In genomic region chr18:28995319-28995718, GRCh38 we compare ENCODE assay signal across 17 cellular contexts.
DNase-seq lines count a peak whose midpoint lies in the region; ATAC-seq, FAIRE-seq and TF ChIP-seq lines count a peak whose summit lies in the region.
"Had no signal": no experiment of that assay in that cellular context is flagged by ENCODE, and none has a peak within 500 bp of the region (broad histone marks: within the 10 kb centered on the region; RNA-seq: fewer than 3 reads in every experiment).

No MANE protein-coding gene starts in this region.

- no peak overlapping the region for H3K27ac Mint-ChIP-seq in CD8-positive, alpha-beta T cell
- H3K27ac Mint-ChIP-seq: activated CD8-positive, alpha-beta memory T cell treated with anti-CD3 and anti-CD28 coated beads, Interleukin-2, amount 10 ng/mL, durations not matched to agents 7 days and 5 days; activated naive CD8-positive, alpha-beta T cell treated with anti-CD3 and anti-CD28 coated beads, Interleukin-2, amount 10 ng/mL, durations not matched to agents 7 days and 5 days had no signal

- H3K9me3 ChIP-seq in endothelial cell of umbilical vein (replicated peaks; ENCODE audit: control insufficient read depth, insufficient read depth, low read length), result no peaks in the 10 kb centered on the region
- peaks cover 3% of the 10 kb centered on the region for H3K9me3 ChIP-seq in CD8-positive, alpha-beta T cell (ENCODE audit: low read length)
- H3K9me3 ChIP-seq: upper lobe of right lung had no signal

- CTCF ChIA-PET in endothelial cell of umbilical vein (lab: Charles Lee), result interaction anchor here (0.5 to 2.2 kb wide), 14 partner anchors 8 to 1390 kb away, joined by 3 to 24 read pairs (median 3); no protein-coding TSS in a partner anchor
- CTCF ChIA-PET in CD8-positive, alpha-beta T cell (lab: Charles Lee), result interaction anchor here (0.6 kb wide), 1 partner anchor 10 kb away, joined by 3 read pairs; no protein-coding TSS in a partner anchor

- no peaks in the 10 kb centered on the region for H3K79me2 ChIP-seq in endothelial cell of umbilical vein (ENCODE audit: control insufficient read depth, insufficient read depth, low read length)
- no peaks in the 10 kb centered on the region for H3K79me2 ChIP-seq in mesendoderm (ENCODE audit: control insufficient read depth, insufficient read depth, low read length)

- intact Hi-C loops in endothelial cell of umbilical vein (cut with micrococcal nuclease), result loop anchor here (10.0 kb wide), 1 partner anchor 1289 kb away; no protein-coding TSS in a partner anchor
- intact Hi-C loops in CD8-positive, alpha-beta T cell (cut with DNase I, micrococcal nuclease), result no loop called here

- no peaks in the 10 kb centered on the region for H3K27me3 Mint-ChIP-seq in CD8-positive, alpha-beta T cell (ENCODE audit: low read depth)
- H3K27me3 Mint-ChIP-seq: activated CD8-positive, alpha-beta memory T cell treated with anti-CD3 and anti-CD28 coated beads, Interleukin-2, amount 10 ng/mL, durations not matched to agents 7 days and 5 days; activated naive CD8-positive, alpha-beta T cell treated with anti-CD3 and anti-CD28 coated beads, Interleukin-2, amount 10 ng/mL, durations not matched to agents 7 days and 5 days had no signal

- no peaks in the 10 kb centered on the region for H4K20me1 ChIP-seq in endothelial cell of umbilical vein (replicated peaks; ENCODE audit: control insufficient read depth, extremely low read depth, insufficient read depth, low read length)

- H3K18ac ChIP-seq in mesendoderm (ENCODE audit: low read length), result no peak overlapping the region

- H4K8ac ChIP-seq in mesendoderm (ENCODE audit: low read depth, low read length), result no peak overlapping the region

- no peaks in the 10 kb centered on the region for H3K27me3 ChIP-seq in endothelial cell of umbilical vein (ENCODE audit: control insufficient read depth in 2 of 2, insufficient read depth in 2 of 2, low read length in 2 of 2)
- H3K27me3 ChIP-seq in CD8-positive, alpha-beta T cell (ENCODE audit: insufficient read depth, low read length), result no peaks in the 10 kb centered on the region
- no peaks in the 10 kb centered on the region for H3K27me3 ChIP-seq in mesendoderm (ENCODE audit: insufficient read depth, low read length, poor library complexity)
- H3K27me3 ChIP-seq: upper lobe of right lung had no signal

- H3K27ac ChIP-seq in endothelial cell of umbilical vein (ENCODE audit: insufficient read depth, low read depth, low read length), result no peak overlapping the region
- no peak overlapping the region for H3K27ac ChIP-seq in CD8-positive, alpha-beta T cell (ENCODE audit: low read depth, low read length)
- H3K27ac ChIP-seq in mesendoderm (ENCODE audit: low read depth, low read length), result no peak overlapping the region
- H3K27ac ChIP-seq: upper lobe of right lung had no signal

- no peak overlapping the region for H2AFZ ChIP-seq in endothelial cell of umbilical vein (ENCODE audit: low read depth, low read length)

- H3K4me3 ChIP-seq in endothelial cell of umbilical vein (replicated peaks in 1 of 3; ENCODE audit: insufficient read depth in 1 of 3, low read depth in 1 of 3, low read length in 3 of 3), result no peak overlapping the region
- no peak overlapping the region for H3K4me3 ChIP-seq in retinal pigment epithelial cell (ENCODE audit: low read length)
- H3K4me3 ChIP-seq in CD8-positive, alpha-beta T cell (ENCODE audit: low read depth, low read length), result no peak overlapping the region
- no peak overlapping the region for H3K4me3 ChIP-seq in mesendoderm (ENCODE audit: low read length)
- H3K4me3 ChIP-seq: GM12878, upper lobe of right lung had no signal

- H3K4me1 ChIP-seq in endothelial cell of umbilical vein (ENCODE audit: control insufficient read depth, extremely low read depth, insufficient read depth, low read length) (no peaks in the 10 kb centered on the region), mesendoderm (ENCODE audit: control insufficient read depth, low read depth, low read length) (no peaks in the 10 kb centered on the region)
- no peaks in the 10 kb centered on the region for H3K4me1 ChIP-seq in CD8-positive, alpha-beta T cell (ENCODE audit: insufficient read depth, low read length)
- H3K4me1 ChIP-seq: upper lobe of right lung had no signal

- no peaks in the 10 kb centered on the region for H3K4me1 Mint-ChIP-seq in CD8-positive, alpha-beta T cell (ENCODE audit: low read depth)
- H3K4me1 Mint-ChIP-seq: activated CD8-positive, alpha-beta memory T cell treated with anti-CD3 and anti-CD28 coated beads, Interleukin-2, amount 10 ng/mL, durations not matched to agents 7 days and 5 days; activated naive CD8-positive, alpha-beta T cell treated with anti-CD3 and anti-CD28 coated beads, Interleukin-2, amount 10 ng/mL, durations not matched to agents 7 days and 5 days had no signal

- H4K5ac ChIP-seq in mesendoderm (ENCODE audit: low read length), result no peak overlapping the region

- H3K56ac ChIP-seq in mesendoderm (ENCODE audit: low read length), result no peak overlapping the region

- dilution Hi-C loops in endothelial cell of umbilical vein (cut with MboI; ENCODE audit: extremely low pct_ligation_motif_present, low sequenced_read_pairs), result no loop called here

- no TSS peak for BruUV-seq in endothelial cell of umbilical vein (replicated peaks; lab: Mats Ljungman, UMichigan)

- no peak overlapping the region for H3K4me2 ChIP-seq in endothelial cell of umbilical vein (ENCODE audit: insufficient read depth, low read length)
- no peak overlapping the region for H3K4me2 ChIP-seq in mesendoderm (ENCODE audit: low read length)

- DNase-seq in NCI-H2171 treated with DMSO at 0.1 percent for 48 hours (lab: John Stamatoyannopoulos, UW) (peak; percentile 6), NCI-H2171 (lab: John Stamatoyannopoulos, UW) (no peak), NCI-H748 (lab: John Stamatoyannopoulos, UW; ENCODE audit: unreplicated experiment) (peak; percentile 36), endothelial cell of umbilical vein (ENCODE audit: low read depth, low spot score) (peak; percentile 23), retinal pigment epithelial cell (ENCODE audit: low read depth) (no peak), mesendoderm (no peak)
- no peak for DNase-seq in CD8-positive, alpha-beta T cell
- DNase-seq: activated CD8-positive, alpha-beta memory T cell treated with anti-CD3 and anti-CD28 coated beads, Interleukin-2, amount 10 ng/mL, durations not matched to agents 7 days and 5 days; activated naive CD8-positive, alpha-beta T cell treated with anti-CD3 and anti-CD28 coated beads, Interleukin-2, amount 10 ng/mL, durations not matched to agents 7 days and 5 days; DMS79; foreskin melanocyte; MM.1S; SHP77; upper lobe of right lung had no signal

- peaks cover 2% of the 10 kb centered on the region for H3K9me3 Mint-ChIP-seq in CD8-positive, alpha-beta T cell
- H3K9me3 Mint-ChIP-seq: activated naive CD8-positive, alpha-beta T cell treated with anti-CD3 and anti-CD28 coated beads, Interleukin-2, amount 10 ng/mL, durations not matched to agents 7 days and 5 days had no signal

- no peaks in the 10 kb centered on the region for H3K36me3 Mint-ChIP-seq in CD8-positive, alpha-beta T cell
- H3K36me3 Mint-ChIP-seq: activated CD8-positive, alpha-beta memory T cell treated with anti-CD3 and anti-CD28 coated beads, Interleukin-2, amount 10 ng/mL, durations not matched to agents 7 days and 5 days; activated naive CD8-positive, alpha-beta T cell treated with anti-CD3 and anti-CD28 coated beads, Interleukin-2, amount 10 ng/mL, durations not matched to agents 7 days and 5 days had no signal

- no peak overlapping the region for H2AK5ac ChIP-seq in mesendoderm (ENCODE audit: low read length)

- no peak overlapping the region for H2BK120ac ChIP-seq in mesendoderm (ENCODE audit: low read depth, low read length)

- H3K4ac ChIP-seq in mesendoderm (ENCODE audit: low read depth, low read length), result no peak overlapping the region

- ATAC-seq in CD8-positive, alpha-beta T cell, result no peak
- ATAC-seq in GM21717 (IDR thresholded peaks at IDR 0.05; ENCODE audit: unreplicated experiment), result no peak
- ATAC-seq: activated CD8-positive, alpha-beta memory T cell treated with anti-CD3 and anti-CD28 coated beads, Interleukin-2, amount 10 ng/mL, durations not matched to agents 7 days and 5 days; GM12878; upper lobe of right lung had no signal

- H3K4me3 Mint-ChIP-seq in CD8-positive, alpha-beta T cell, result no peak overlapping the region
- H3K4me3 Mint-ChIP-seq: activated CD8-positive, alpha-beta memory T cell treated with anti-CD3 and anti-CD28 coated beads, Interleukin-2, amount 10 ng/mL, durations not matched to agents 7 days and 5 days; activated naive CD8-positive, alpha-beta T cell treated with anti-CD3 and anti-CD28 coated beads, Interleukin-2, amount 10 ng/mL, durations not matched to agents 7 days and 5 days had no signal

- H3K36me3 ChIP-seq in endothelial cell of umbilical vein (ENCODE audit: control insufficient read depth in 2 of 2, extremely low read depth in 1 of 2, insufficient read depth in 2 of 2, low read length in 2 of 2) (no peaks in the 10 kb centered on the region), mesendoderm (ENCODE audit: control insufficient read depth, insufficient read depth, low read length) (no peaks in the 10 kb centered on the region)
- H3K36me3 ChIP-seq in CD8-positive, alpha-beta T cell (ENCODE audit: insufficient read depth, low read length), result no peaks in the 10 kb centered on the region
- H3K36me3 ChIP-seq: upper lobe of right lung had no signal

- no peak for FAIRE-seq in endothelial cell of umbilical vein (lab: Jason Lieb, UNC)
- FAIRE-seq: colon, GM12878 had no signal

- H2BK5ac ChIP-seq in mesendoderm (ENCODE audit: low read length), result no peak overlapping the region

- H3K9me1 ChIP-seq in endothelial cell of umbilical vein (replicated peaks; ENCODE audit: control insufficient read depth, extremely low read depth, insufficient read depth, low read length), result no peaks in the 10 kb centered on the region

- POLR2A ChIA-PET in endothelial cell of umbilical vein (lab: Charles Lee), result no interaction called here
- POLR2A ChIA-PET in CD8-positive, alpha-beta T cell (lab: Charles Lee), result no interaction called here

- peak in 1 of 2 donors; percentile 29 for TF ChIP-seq CTCF in endothelial cell of umbilical vein (IDR thresholded peaks at IDR 0.05; ENCODE audit: extremely low read depth in 1 of 2, insufficient read depth in 1 of 2, low read depth in 1 of 2, low read length in 2 of 2)
- peak; percentile 55 for TF ChIP-seq CTCF in retinal pigment epithelial cell (conservative IDR thresholded peaks at IDR 0.05; ENCODE audit: low read depth, low read length)
- no peak for TF ChIP-seq CTCF in CD8-positive, alpha-beta T cell (IDR thresholded peaks at IDR 0.05)

- H3K23ac ChIP-seq in mesendoderm (ENCODE audit: low read length), result no peak overlapping the region

- no peaks in the 10 kb centered on the region for H3K79me1 ChIP-seq in mesendoderm (ENCODE audit: low read length)

- no peak overlapping the region for H2BK15ac ChIP-seq in mesendoderm (replicated peaks; ENCODE audit: low read depth)

- no peak for TF ChIP-seq POLR2A in endothelial cell of umbilical vein (IDR thresholded peaks at IDR 0.05; ENCODE audit: low read depth, low read length)

- H3K9ac ChIP-seq in endothelial cell of umbilical vein (replicated peaks; ENCODE audit: extremely low read depth, insufficient read depth, low read length) (no peak overlapping the region), mesendoderm (ENCODE audit: low read length) (no peak overlapping the region)

TF ChIP-seq in endothelial cell of umbilical vein, 7 proteins besides CTCF, POLR2A, EP300 and RAD21 (continues in another document):
- no peak for TF ChIP-seq GATA2 (IDR thresholded peaks at IDR 0.05; ENCODE audit: insufficient read depth, insufficient read length, low read depth, low read length)

Comparison
In these comparisons a context has a peak if more than half of its experiments do, and no peak if none do; other contexts are left out.
1. DNase-seq: peak in NCI-H2171 treated with DMSO at 0.1 percent for 48 hours (single experiment), NCI-H748 (single experiment) and endothelial cell of umbilical vein (single experiment); none in NCI-H2171 (single experiment), retinal pigment epithelial cell (single experiment), CD8-positive, alpha-beta T cell (0 of 7) and mesendoderm (single experiment).